20 cellular contexts compared by ENCODE assay signal in the genomic region with DNA sequence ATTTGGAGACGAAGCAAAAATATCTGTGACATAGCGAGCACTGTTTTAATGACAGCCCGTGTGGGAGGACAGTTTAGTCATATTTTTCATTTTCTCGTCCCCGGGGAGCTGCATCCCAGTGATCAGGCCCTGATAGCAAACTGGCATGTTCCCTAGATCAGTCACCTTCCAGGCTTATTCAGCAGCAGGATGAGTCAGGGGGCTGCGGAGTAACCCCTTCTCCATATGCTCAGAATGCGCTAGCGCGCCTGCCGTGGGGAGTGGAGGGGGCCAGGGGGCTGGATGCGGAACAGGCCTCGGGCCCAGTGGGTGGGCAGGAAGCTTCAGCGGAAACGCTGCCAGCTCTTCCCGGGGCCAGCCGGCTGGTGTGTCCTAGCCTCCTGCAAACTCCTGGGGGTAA.
A peak's percentile ranks its signal among the peaks of the same experiment; 100 is the strongest.
DNase-seq lines count a peak whose midpoint lies in the region; ATAC-seq and TF ChIP-seq lines count a peak whose summit lies in the region.
"Had no signal": no experiment of that assay in that cellular context is flagged by ENCODE, and none has a peak within 500 bp of the region (broad histone marks: within the 10 kb centered on the region; RNA-seq: fewer than 3 reads in every experiment).

No MANE protein-coding gene starts in this region.

- in situ Hi-C loops in IMR-90 (cut with MboI; ENCODE audit: low sequenced_read_pairs), result no loop called here

- H3K27me3 ChIP-seq in IMR-90 (ENCODE audit: control insufficient read depth, insufficient read depth, low read length), result peaks cover 24% of the 10 kb centered on the region; the same call in 1 of the 2 replicates
- H3K27me3 ChIP-seq in neural progenitor cell, result no peaks in the 10 kb centered on the region

- H3K4me1 ChIP-seq in IMR-90 (ENCODE audit: control insufficient read depth, insufficient read depth, low read length) (no peaks in the 10 kb centered on the region), neural progenitor cell (peaks cover 13% of the 10 kb centered on the region)
- H3K4me1 ChIP-seq: Caco-2 had no signal

- H3K56ac ChIP-seq in IMR-90 (ENCODE audit: extremely low read depth, insufficient read depth, low read length), result no peak overlapping the region

- no peak overlapping the region for H3K14ac ChIP-seq in IMR-90 (replicated peaks; ENCODE audit: low read depth, low read length)

- no peaks in the 10 kb centered on the region for H3K79me1 ChIP-seq in IMR-90 (ENCODE audit: low read depth in 1 of 2, low read length in 2 of 2)

- H3K4ac ChIP-seq in IMR-90 (ENCODE audit: low read depth, low read length), result no peak overlapping the region

- H3K36me3 ChIP-seq in IMR-90 (ENCODE audit: control insufficient read depth, insufficient read depth, low read length) (no peaks in the 10 kb centered on the region), neural progenitor cell (no peaks in the 10 kb centered on the region)
- H3K36me3 ChIP-seq: cardiac muscle cell had no signal

- no peak overlapping the region for H2BK15ac ChIP-seq in IMR-90 (ENCODE audit: low read depth, low read length)

- dilution Hi-C loops in IMR-90 (cut with HindIII; ENCODE audit: low sequenced_read_pairs, unreplicated experiment), result no loop called here

- ATAC-seq in IMR-90 (ENCODE audit: low read depth) (no peak), left colon (no peak)
- no peak for ATAC-seq in activated CD4-positive, CD25-positive, alpha-beta regulatory T cell treated with anti-CD3 and anti-CD28 coated beads, Interleukin-2, amount 50 U/mL, for 24 hours

- no peak overlapping the region for H4K8ac ChIP-seq in IMR-90 (ENCODE audit: low read depth in 2 of 2, low read length in 2 of 2)

- H3K27ac ChIP-seq in IMR-90 (ENCODE audit: insufficient read depth, low read length), result no peak overlapping the region
- H3K27ac ChIP-seq in caudate nucleus (ENCODE audit: low read depth, low read length), result peak overlapping the region; percentile 86
- H3K27ac ChIP-seq in neural progenitor cell, result no peak overlapping the region
- H3K27ac ChIP-seq: cardiac muscle cell, RWPE1, skin epidermis had no signal

- no peaks in the 10 kb centered on the region for H4K20me1 ChIP-seq in IMR-90 (ENCODE audit: insufficient read depth, low read length)
- no peaks in the 10 kb centered on the region for H4K20me1 ChIP-seq in neural progenitor cell (ENCODE audit: low read depth)

- no peak overlapping the region for H2BK5ac ChIP-seq in IMR-90 (ENCODE audit: low read depth, low read length, poor library complexity, severe bottlenecking)

- BruUV-seq in IMR-90 (replicated peaks; lab: Mats Ljungman, UMichigan), result no TSS peak

- H2BK20ac ChIP-seq in IMR-90 (ENCODE audit: low read depth, low read length), result no peak overlapping the region

- 25% methylated on average over 2 of the region's 16 CpGs; no CpG with 5 or more reads in 1 of the 2 experiments for WGBS in IMR-90 (ENCODE audit: extremely low coverage in 2 of 2, insufficient read length in 1 of 2), 2 experiments

- no peak for TF ChIP-seq POLR2A in IMR-90 (IDR thresholded peaks at IDR 0.05; ENCODE audit: low read depth, low read length)

- no peak overlapping the region for H3K4me3 ChIP-seq in IMR-90 (ENCODE audit: insufficient read depth, low read depth, low read length)
- no peak overlapping the region for H3K4me3 ChIP-seq in neural progenitor cell
- H3K4me3 ChIP-seq: cardiac muscle cell, skin epidermis had no signal

- no peaks in the 10 kb centered on the region for H3K36me3 Mint-ChIP-seq in neural progenitor cell
- H3K36me3 Mint-ChIP-seq: activated naive CD4-positive, alpha-beta T cell treated with anti-CD3 and anti-CD28 coated beads, Interleukin-2, amount 50 U/mL, for 24 hours; type B pancreatic cell had no signal

- H3K23ac ChIP-seq in IMR-90 (ENCODE audit: low read depth, low read length), result no peak overlapping the region

- peaks cover 4% of the 10 kb centered on the region for H3K4me1 Mint-ChIP-seq in neural progenitor cell
- H3K4me1 Mint-ChIP-seq: activated naive CD4-positive, alpha-beta T cell treated with anti-CD3 and anti-CD28 coated beads, Interleukin-2, amount 50 U/mL, for 24 hours had no signal

- no peaks in the 10 kb centered on the region for H3K9me3 Mint-ChIP-seq in neural progenitor cell
- H3K9me3 Mint-ChIP-seq: activated naive CD4-positive, alpha-beta T cell treated with anti-CD3 and anti-CD28 coated beads, Interleukin-2, amount 50 U/mL, for 24 hours; activated T-helper 1 cell treated with anti-CD3 and anti-CD28 coated beads, Interleukin-12 subunit alpha, Interleukin-12 subunit beta, Interleukin-2, Interleukin-4 antibody, amounts not matched to agents 30 ng/mL and 10 ng/mL and 1 ng/mL, durations not matched to agents 14 hours and 24 hours and 36 hours; type B pancreatic cell had no signal

- H4K5ac ChIP-seq in IMR-90 (ENCODE audit: low read depth, low read length), result no peak overlapping the region

- CTCF ChIA-PET in IMR-90 (lab: Yijun Ruan, JAX), result interaction anchor here (0.9 kb wide), 1 partner anchor 16 kb away, joined by 3 read pairs; no protein-coding TSS in a partner anchor

- DNase-seq in COLO829 (ENCODE audit: low spot score), result peak; percentile 4
- peak; percentile 3 for DNase-seq in IMR-90
- peak in 36 of 61 donors; percentile 12 to 82 (median 46) for DNase-seq in caudate nucleus (lab: John Stamatoyannopoulos, UW)
- DNase-seq in neural progenitor cell (ENCODE audit: low spot score), result peak; percentile 30
- no peak for DNase-seq in left colon
- no peak for DNase-seq in posterior vena cava (ENCODE audit: low spot score)
- DNase-seq in superior temporal gyrus (ENCODE audit: extremely low spot score), result no peak
- DNase-seq: Caco-2; cortex of kidney; GOT3; KG1; NCI-H1436; stimulated activated CD4-positive, alpha-beta T cell treated with anti-CD3 and anti-CD28 coated beads, Interleukin-2, amount 100 ng/mL, for 24 hours had no signal

- H2AK9ac ChIP-seq in IMR-90 (replicated peaks; ENCODE audit: low read depth, low read length, poor library complexity), result no peak overlapping the region

- H3K27me3 Mint-ChIP-seq in neural progenitor cell (ENCODE audit: insufficient read depth, low read depth), result no peaks in the 10 kb centered on the region

- no peak overlapping the region for H2BK120ac ChIP-seq in IMR-90 (ENCODE audit: low read depth, low read length)

- no peaks in the 10 kb centered on the region; the same call in 1 of the 2 replicates for H3K9me1 ChIP-seq in IMR-90 (ENCODE audit: insufficient read depth, low read length)

- peak overlapping the region; percentile 51 for H2AFZ ChIP-seq in IMR-90 (replicated peaks; ENCODE audit: low read length, poor library complexity)
- H2AFZ ChIP-seq in neural progenitor cell (replicated peaks), result no peak overlapping the region

- no peak overlapping the region for H2AK5ac ChIP-seq in IMR-90 (ENCODE audit: low read depth, low read length)

- no peak overlapping the region for H4K91ac ChIP-seq in IMR-90 (ENCODE audit: insufficient read depth, low read depth, low read length)

- H3K4me2 ChIP-seq in IMR-90 (ENCODE audit: low read depth, low read length) (no peak overlapping the region), neural progenitor cell (no peak overlapping the region)

- no peaks in the 10 kb centered on the region for H3K9me3 ChIP-seq in IMR-90 (ENCODE audit: control insufficient read depth, insufficient read depth, low read length)
- no peaks in the 10 kb centered on the region for H3K9me3 ChIP-seq in neural progenitor cell (ENCODE audit: low read depth)
- H3K9me3 ChIP-seq: Caco-2 had no signal

- no peak for TF ChIP-seq CTCF in IMR-90 (conservative IDR thresholded peaks at IDR 0.05; ENCODE audit: low read depth, low read length)
- no peak for TF ChIP-seq CTCF in neural progenitor cell (IDR thresholded peaks at IDR 0.05)

- H3K79me2 ChIP-seq in neural progenitor cell (ENCODE audit: low read depth), result no peaks in the 10 kb centered on the region

- H3K4me3 Mint-ChIP-seq in neural progenitor cell, result no peak overlapping the region
- H3K4me3 Mint-ChIP-seq: activated naive CD4-positive, alpha-beta T cell treated with anti-CD3 and anti-CD28 coated beads, Interleukin-2, amount 50 U/mL, for 24 hours; activated T-helper 1 cell treated with anti-CD3 and anti-CD28 coated beads, Interleukin-12 subunit alpha, Interleukin-12 subunit beta, Interleukin-2, Interleukin-4 antibody, amounts not matched to agents 30 ng/mL and 10 ng/mL and 1 ng/mL, durations not matched to agents 14 hours and 24 hours and 36 hours; type B pancreatic cell had no signal

- TF ChIP-seq RAD21 in IMR-90 (IDR thresholded peaks at IDR 0.05; ENCODE audit: low read length), result no peak

- H3K9ac ChIP-seq in IMR-90 (ENCODE audit: low read depth, low read length) (no peak overlapping the region), neural progenitor cell (no peak overlapping the region)

- no peak overlapping the region for H3K27ac Mint-ChIP-seq in neural progenitor cell
- H3K27ac Mint-ChIP-seq: activated naive CD4-positive, alpha-beta T cell treated with anti-CD3 and anti-CD28 coated beads, Interleukin-2, amount 50 U/mL, for 24 hours; activated T-helper 1 cell treated with anti-CD3 and anti-CD28 coated beads, Interleukin-12 subunit alpha, Interleukin-12 subunit beta, Interleukin-2, Interleukin-4 antibody, amounts not matched to agents 30 ng/mL and 10 ng/mL and 1 ng/mL, durations not matched to agents 14 hours and 24 hours and 36 hours; type B pancreatic cell had no signal

- POLR2A ChIA-PET in IMR-90 (lab: Charles Lee; ENCODE audit: unreplicated experiment), result no interaction called here

- no peaks in the 10 kb centered on the region for H3F3A ChIP-seq in neural progenitor cell (ENCODE audit: low read depth)

- H3K18ac ChIP-seq in IMR-90 (ENCODE audit: low read depth, low read length), result no peak overlapping the region

- intact Hi-C loops in IMR-90 (cut with micrococcal nuclease) (no loop called here), left colon (cut with DNase I, micrococcal nuclease) (no loop called here), posterior vena cava (cut with DNase I) (no loop called here)

TF ChIP-seq in IMR-90, 13 proteins besides CTCF, POLR2A, EP300 and RAD21 (continues in another document):
- no peak for TF ChIP-seq RFX5 (IDR thresholded peaks at IDR 0.05; ENCODE audit: low read depth, low read length)
- no peak for TF ChIP-seq BHLHE40 (IDR thresholded peaks at IDR 0.05; ENCODE audit: low read depth, low read length)
- no peak for TF ChIP-seq MAFK (IDR thresholded peaks at IDR 0.05; ENCODE audit: low read depth, low read length)
- no peak for TF ChIP-seq NFE2L2 (IDR thresholded peaks at IDR 0.05; ENCODE audit: low read depth, low read length)
- no peak for TF ChIP-seq RCOR1 (IDR thresholded peaks at IDR 0.05; ENCODE audit: insufficient replicate concordance, low read length)
- TF ChIP-seq FOS (IDR thresholded peaks at IDR 0.05; ENCODE audit: low read depth, low read length), result no peak
- no peak for TF ChIP-seq MXI1 (IDR thresholded peaks at IDR 0.05; ENCODE audit: borderline replicate concordance, low read depth, low read length)
- TF ChIP-seq, protein P1, sequence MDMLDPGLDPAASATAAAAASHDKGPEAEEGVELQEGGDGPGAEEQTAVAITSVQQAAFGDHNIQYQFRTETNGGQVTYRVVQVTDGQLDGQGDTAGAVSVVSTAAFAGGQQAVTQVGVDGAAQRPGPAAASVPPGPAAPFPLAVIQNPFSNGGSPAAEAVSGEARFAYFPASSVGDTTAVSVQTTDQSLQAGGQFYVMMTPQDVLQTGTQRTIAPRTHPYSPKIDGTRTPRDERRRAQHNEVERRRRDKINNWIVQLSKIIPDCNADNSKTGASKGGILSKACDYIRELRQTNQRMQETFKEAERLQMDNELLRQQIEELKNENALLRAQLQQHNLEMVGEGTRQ (IDR thresholded peaks at IDR 0.05; ENCODE audit: low read depth, low read length), result no peak

Comparison
In these comparisons a context has a peak if more than half of its experiments do, and no peak if none do; other contexts are left out.
1. DNase-seq: peak in COLO829 (single experiment), IMR-90 (single experiment), caudate nucleus (36 of 61) and neural progenitor cell (single experiment); none in left colon (0 of 2), posterior vena cava (single experiment) and superior temporal gyrus (single experiment).